9 cellular contexts compared by ENCODE assay signal in genomic region chr12:114684870-114685273, GRCh38. TPM values are rescaled to one million over a fixed set of nuclear protein-coding genes. Genes with fewer than 3 reads are reported as not detected.
DNase-seq lines count a peak whose midpoint lies in the region; ATAC-seq, FAIRE-seq and TF ChIP-seq lines count a peak whose summit lies in the region.
"Had no signal": no experiment of that assay in that cellular context is flagged by ENCODE, and none has a peak within 500 bp of the region (broad histone marks: within the 10 kb centered on the region; RNA-seq: fewer than 3 reads in every experiment).

No MANE protein-coding gene starts in this region.

- H3K9ac ChIP-seq in HUES64 (ENCODE audit: low read depth, low read length), result peak overlapping the region; percentile 43; the same call in 1 of the 2 replicates

- no peaks in the 10 kb centered on the region for H3K9me3 Mint-ChIP-seq in endothelial cell (ENCODE audit: unreplicated experiment)
- H3K9me3 Mint-ChIP-seq in naive thymus-derived CD8-positive, alpha-beta T cell, result peaks cover 0 to 40% (median 11%) of the 10 kb centered on the region in 9 donors

- peak overlapping the region; percentile 84 for H3K4me2 ChIP-seq in A549

- POLR2A ChIA-PET in A549 (lab: Yijun Ruan, JAX), result interaction anchor here (0.6 to 2.6 kb wide), 47 partner anchors 9 to 1086 kb away, joined by 3 to 40 read pairs (median 5); no protein-coding TSS in a partner anchor
- POLR2A ChIA-PET in naive thymus-derived CD8-positive, alpha-beta T cell (lab: Charles Lee), result no interaction called here

- no peak overlapping the region for H3K27ac Mint-ChIP-seq in endothelial cell (ENCODE audit: unreplicated experiment)
- no peak overlapping the region for H3K27ac Mint-ChIP-seq in naive thymus-derived CD8-positive, alpha-beta T cell

- H3K27me3 ChIP-seq in HUES64 (ENCODE audit: insufficient read depth, low read length), result peaks cover 98% of the 10 kb centered on the region

- H3K27ac ChIP-seq in A549 (peak overlapping the region; percentile 96 to 100), HUES64 (ENCODE audit: low read depth, low read length) (no peak overlapping the region; the same call in 1 of the 2 replicates)

- H3K36me3 ChIP-seq in HUES64 (ENCODE audit: insufficient read depth, low read length), result no peaks in the 10 kb centered on the region

- no peak for TF ChIP-seq EP300 in A549 (IDR thresholded peaks at IDR 0.05)

- 9% methylated on average over 23 of the region's 24 CpGs for WGBS in A549 (ENCODE audit: missing lambda C conversion rate)
- 1% methylated on average over 22 of the region's 24 CpGs for WGBS in HUES64

- H3K4me1 Mint-ChIP-seq in endothelial cell (ENCODE audit: unreplicated experiment), result peaks cover 45% of the 10 kb centered on the region
- peaks cover 25 to 66% (median 34%) of the 10 kb centered on the region in 4 donors for H3K4me1 Mint-ChIP-seq in naive thymus-derived CD8-positive, alpha-beta T cell

- peak; percentile 47 to 68; a peak in 5 of 6 replicates for ATAC-seq in A549
- no peak for ATAC-seq in naive thymus-derived CD8-positive, alpha-beta T cell
- no peak for ATAC-seq in HG02763 (IDR thresholded peaks at IDR 0.05; ENCODE audit: unreplicated experiment)

- peaks cover 50% of the 10 kb centered on the region for H3K27me3 Mint-ChIP-seq in endothelial cell (ENCODE audit: unreplicated experiment)
- peaks cover 44 to 98% (median 82%) of the 10 kb centered on the region in 5 donors for H3K27me3 Mint-ChIP-seq in naive thymus-derived CD8-positive, alpha-beta T cell

- TF ChIP-seq RAD21 in A549 (conservative IDR thresholded peaks at IDR 0.05 in 1 of 2, IDR thresholded peaks at IDR 0.05 in 1 of 2), result no peak

- TF ChIP-seq POLR2A in A549 (IDR thresholded peaks at IDR 0.05; ENCODE audit: low read length), result no peak

- H3K4me3 ChIP-seq in A549 (peak overlapping the region; percentile 57), HUES64 (ENCODE audit: low read length) (peak overlapping the region; percentile 58)

- peaks cover 15% of the 10 kb centered on the region for H3K4me1 ChIP-seq in A549
- H3K4me1 ChIP-seq in HUES64 (ENCODE audit: insufficient read depth, low read length), result peaks cover 62% of the 10 kb centered on the region

- peak overlapping the region; percentile 77 for H3K4me3 Mint-ChIP-seq in endothelial cell (ENCODE audit: unreplicated experiment)
- peak overlapping the region; percentile 49 to 86 (median 59) for H3K4me3 Mint-ChIP-seq in naive thymus-derived CD8-positive, alpha-beta T cell

- H3K9me3 ChIP-seq in A549 (no peaks in the 10 kb centered on the region), HUES64 (ENCODE audit: insufficient read depth, low read depth, low read length) (no peaks in the 10 kb centered on the region)

- CTCF ChIA-PET in A549 (lab: Yijun Ruan, JAX), result interaction anchor here (0.6 to 4.2 kb wide), 46 partner anchors 9 to 1228 kb away, joined by 3 to 19 read pairs (median 4); no protein-coding TSS in a partner anchor

- H3K36me3 Mint-ChIP-seq in endothelial cell (ENCODE audit: low read depth, unreplicated experiment), result no peaks in the 10 kb centered on the region
- H3K36me3 Mint-ChIP-seq in naive thymus-derived CD8-positive, alpha-beta T cell, result peaks cover 6 to 18% (median 16%) of the 10 kb centered on the region in 3 donors

- FAIRE-seq in A549 (lab: Jason Lieb, UNC), result peak; percentile 13

- DNase-seq in A549 (ENCODE audit: low read depth in 1 of 2, low spot score in 1 of 2), result peak in 1 of 2 experiments; percentile 59
- no peak for DNase-seq in endothelial cell (ENCODE audit: low spot score)
- DNase-seq in naive thymus-derived CD8-positive, alpha-beta T cell, result no peak
- DNase-seq in NCI-H2227 treated with DMSO at 0.1 percent for 48 hours (lab: John Stamatoyannopoulos, UW), result no peak
- DNase-seq in dermis blood vessel endothelial cell, result no peak
- no peak for DNase-seq in NCI-H82 treated with DMSO at 0.1 percent for 48 hours (lab: John Stamatoyannopoulos, UW; ENCODE audit: unreplicated experiment)

- no peak for TF ChIP-seq CTCF in A549 (IDR thresholded peaks at IDR 0.05)
- TF ChIP-seq CTCF in endothelial cell (IDR thresholded peaks at IDR 0.05; ENCODE audit: unreplicated experiment), result no peak

TF ChIP-seq in A549, 52 proteins besides CTCF, POLR2A, EP300 and RAD21:
- 0 out of 2 replicates have a peak, but pooled peaks have one; percentile 16 for TF ChIP-seq E2F6 (IDR thresholded peaks at IDR 0.05; ENCODE audit: borderline replicate concordance, low read depth)
- no peak for TF ChIP-seq SMC3 (IDR thresholded peaks at IDR 0.05)
- TF ChIP-seq USF2 (IDR thresholded peaks at IDR 0.05), result 0 out of 2 replicates have a peak, but pooled peaks have one; percentile 44
- TF ChIP-seq RCOR1 (IDR thresholded peaks at IDR 0.05; ENCODE audit: low read depth, low read length), result no peak
TF ChIP-seq in A549: peak in this region for 2.

RNA-seq across cellular contexts. Expression of gene TBX3, which starts 0.9 kb away (rescaled TPM):
- polyA plus RNA-seq in A549 (2011; rRNA removed), result 23.7 and 28.0 TPM in 2 replicates
- 13.3 and 20.0 TPM in 2 replicates for polyA plus RNA-seq in A549 (2012; cell fraction: cytosol; rRNA removed)
- 63.2 and 63.4 TPM in 2 replicates for polyA plus RNA-seq in A549 (2012; cell fraction: nucleus; rRNA removed)
- 18.0 to 22.8 TPM (median 22.1 TPM) in 3 replicates for polyA plus RNA-seq in A549 (2017; fragmentation: RNase III; extraction: RNeasy Plus Mini Kit Qiagen cat#74134 plus additional on column Dnase treatment)
- 39.3 and 41.6 TPM in 2 replicates for polyA minus RNA-seq in A549 (2011; rRNA and poly(A)+ RNA removed)
- polyA plus RNA-seq in HUES64 (2013, experiment 1 of 2), result 1.8 TPM
- 1.9 TPM for polyA plus RNA-seq in HUES64 (2013, experiment 2 of 2)
- 0.41 TPM for total RNA-seq in endothelial cell (ENCODE audit: unreplicated experiment)
- total RNA-seq in naive thymus-derived CD8-positive, alpha-beta T cell, result not detected
- not detected for polyA plus RNA-seq in naive thymus-derived CD8-positive, alpha-beta T cell
- 2.4 and 2.5 TPM in 2 replicates for total RNA-seq in dermis blood vessel endothelial cell
- total RNA-seq: G401 had no signal

Comparison
In these comparisons a context has a peak if more than half of its experiments do, and no peak if none do; other contexts are left out.
1. ATAC-seq: peak in A549 (2 of 2); none in naive thymus-derived CD8-positive, alpha-beta T cell (0 of 2) and HG02763 (single experiment).